Comparison of ENCODE assay signal across 8 cellular contexts in genomic region chr3:101677436-101678286, GRCh38. TPM values are rescaled to one million over a fixed set of nuclear protein-coding genes. Genes with fewer than 3 reads are reported as not detected.
DNase-seq lines count a peak whose midpoint lies in the region; ATAC-seq, FAIRE-seq and TF ChIP-seq lines count a peak whose summit lies in the region.

No MANE protein-coding gene starts in this region.

- dilution Hi-C loops in endothelial cell of umbilical vein (cut with MboI; ENCODE audit: extremely low pct_ligation_motif_present, low sequenced_read_pairs): no loop called here

- no peak for FAIRE-seq in endothelial cell of umbilical vein (lab: Jason Lieb, UNC)

- H3K36me3 Mint-ChIP-seq in Calu3 (ENCODE audit: insufficient read depth, unreplicated experiment): peaks cover 53% of the 10 kb centered on the region
- peaks cover 28% of the 10 kb centered on the region for H3K36me3 Mint-ChIP-seq in osteocyte (ENCODE audit: unreplicated experiment)

- H3K27me3 ChIP-seq in RWPE2 (ENCODE audit: insufficient read depth, poor library complexity, severe bottlenecking): no peaks in the 10 kb centered on the region
- H3K27me3 ChIP-seq in endothelial cell of umbilical vein (ENCODE audit: control insufficient read depth in 2 of 2, insufficient read depth in 2 of 2, low read length in 2 of 2): no peaks in the 10 kb centered on the region

- H3K36me3 ChIP-seq in RWPE2 (ENCODE audit: low read depth) (peaks cover 41% of the 10 kb centered on the region), endothelial cell of umbilical vein (ENCODE audit: control insufficient read depth in 2 of 2, extremely low read depth in 1 of 2, insufficient read depth in 2 of 2, low read length in 2 of 2) (peaks cover 10 to 18% of the 10 kb centered on the region in 2 experiments)

- H3K4me3 Mint-ChIP-seq in Calu3 (ENCODE audit: low read depth, unreplicated experiment) (peak overlapping the region; percentile 80), osteocyte (ENCODE audit: unreplicated experiment) (peak overlapping the region; percentile 90)

- CTCF ChIA-PET in Calu3 (lab: Charles Lee): interaction anchor here (1.1 to 1.9 kb wide), 3 partner anchors 103 to 552 kb away, joined by 3 to 9 read pairs (median 4); partner anchors contain the start of gene PCNP
- CTCF ChIA-PET in endothelial cell of umbilical vein (lab: Charles Lee): interaction anchor here (0.6 to 2.8 kb wide), 10 partner anchors 9 to 1835 kb away, joined by 3 to 11 read pairs (median 4); partner anchors contain the start of genes CEP97, PCNP, RPL24 and SENP7

- no peaks in the 10 kb centered on the region for H3K9me3 Mint-ChIP-seq in Calu3 (ENCODE audit: low read depth, unreplicated experiment)
- H3K9me3 Mint-ChIP-seq in osteocyte (ENCODE audit: unreplicated experiment): no peaks in the 10 kb centered on the region

- peak overlapping the region; percentile 52 for H3K9ac ChIP-seq in endothelial cell of umbilical vein (replicated peaks; ENCODE audit: extremely low read depth, insufficient read depth, low read length)

- DNase-seq in Calu3: peak; percentile 20
- DNase-seq in RWPE2 (ENCODE audit: low spot score): peak; percentile 55
- DNase-seq in endothelial cell of umbilical vein (ENCODE audit: low read depth, low spot score): no peak
- DNase-seq in osteocyte (ENCODE audit: extremely low spot score, unreplicated experiment): no peak
- DNase-seq in NCI-H1105 (lab: John Stamatoyannopoulos, UW): no peak
- no peak for DNase-seq in NCI-H446 treated with DMSO at 0.1 percent for 48 hours (lab: John Stamatoyannopoulos, UW)

- H3K27me3 Mint-ChIP-seq in Calu3 (ENCODE audit: unreplicated experiment) (no peaks in the 10 kb centered on the region), osteocyte (ENCODE audit: unreplicated experiment) (no peaks in the 10 kb centered on the region)

- POLR2A ChIA-PET in endothelial cell of umbilical vein (lab: Charles Lee): interaction anchor here (3.4 kb wide), 1 partner anchor 8 kb away, joined by 19 read pairs; the partner anchor contains the start of gene RPL24

- peak overlapping the region; percentile 81 for H3K4me2 ChIP-seq in endothelial cell of umbilical vein (ENCODE audit: insufficient read depth, low read length)

- no peak for TF ChIP-seq POLR2A in endothelial cell of umbilical vein (IDR thresholded peaks at IDR 0.05; ENCODE audit: low read depth, low read length)

- ATAC-seq in RWPE2 (ENCODE audit: low read depth) (no peak), HG02798 (IDR thresholded peaks at IDR 0.05; ENCODE audit: poor library complexity, unreplicated experiment) (no peak), GM21528 (IDR thresholded peaks at IDR 0.05; ENCODE audit: low FRiP score, unreplicated experiment) (no peak)

- H3K27ac ChIP-seq in RWPE2 (ENCODE audit: poor library complexity, severe bottlenecking): peak overlapping the region; percentile 84
- no peak overlapping the region for H3K27ac ChIP-seq in endothelial cell of umbilical vein (ENCODE audit: insufficient read depth, low read depth, low read length)

- H3K4me1 ChIP-seq in RWPE2 (ENCODE audit: insufficient read depth, poor library complexity, severe bottlenecking) (peaks cover 14% of the 10 kb centered on the region), endothelial cell of umbilical vein (ENCODE audit: control insufficient read depth, extremely low read depth, insufficient read depth, low read length) (peaks cover 16% of the 10 kb centered on the region)

- TF ChIP-seq CTCF in Calu3 (IDR thresholded peaks at IDR 0.05; ENCODE audit: unreplicated experiment) (no peak), RWPE2 (IDR thresholded peaks at IDR 0.05; ENCODE audit: poor library complexity, severe bottlenecking) (peak; percentile 52), endothelial cell of umbilical vein (IDR thresholded peaks at IDR 0.05; ENCODE audit: extremely low read depth in 1 of 2, insufficient read depth in 1 of 2, low read depth in 1 of 2, low read length in 2 of 2) (no peak), osteocyte (IDR thresholded peaks at IDR 0.05) (no peak)

- H3K9me3 ChIP-seq in RWPE2 (ENCODE audit: severe bottlenecking) (no peaks in the 10 kb centered on the region), endothelial cell of umbilical vein (replicated peaks; ENCODE audit: control insufficient read depth, insufficient read depth, low read length) (no peaks in the 10 kb centered on the region)

- H3K9me1 ChIP-seq in endothelial cell of umbilical vein (replicated peaks; ENCODE audit: control insufficient read depth, extremely low read depth, insufficient read depth, low read length): no peaks in the 10 kb centered on the region

- intact Hi-C loops in Calu3 (cut with micrococcal nuclease; ENCODE audit: unreplicated experiment) (loop anchor here (2.0 to 5.0 kb wide), 3 partner anchors 435 to 547 kb away; no protein-coding TSS in a partner anchor), endothelial cell of umbilical vein (cut with micrococcal nuclease) (loop anchor here (1.0 to 5.0 kb wide), 3 partner anchors 9 to 1275 kb away; partner anchors contain the start of genes LNP1, RPL24 and TOMM70)

- H4K20me1 ChIP-seq in endothelial cell of umbilical vein (replicated peaks; ENCODE audit: control insufficient read depth, extremely low read depth, insufficient read depth, low read length): no peaks in the 10 kb centered on the region

- H3K79me2 ChIP-seq in endothelial cell of umbilical vein (ENCODE audit: control insufficient read depth, insufficient read depth, low read length): peaks cover 40% of the 10 kb centered on the region

- H3K4me3 ChIP-seq in RWPE2 (ENCODE audit: severe bottlenecking) (peak overlapping the region; percentile 89), endothelial cell of umbilical vein (replicated peaks in 1 of 3; ENCODE audit: insufficient read depth in 1 of 3, low read depth in 1 of 3, low read length in 3 of 3) (peak overlapping the region; percentile 8 to 53 (median 14))

- no peak overlapping the region for H2AFZ ChIP-seq in endothelial cell of umbilical vein (ENCODE audit: low read depth, low read length)

- H3K4me1 Mint-ChIP-seq in Calu3 (ENCODE audit: low read depth, unreplicated experiment) (peaks cover 23% of the 10 kb centered on the region), osteocyte (ENCODE audit: unreplicated experiment) (peaks cover 35% of the 10 kb centered on the region)

- H3K27ac Mint-ChIP-seq in Calu3 (ENCODE audit: unreplicated experiment): peak overlapping the region; percentile 85
- H3K27ac Mint-ChIP-seq in osteocyte (ENCODE audit: unreplicated experiment): peak overlapping the region; percentile 96

- BruUV-seq in Calu3 (replicated peaks; lab: Mats Ljungman, UMichigan) (TSS peak; percentile 44), endothelial cell of umbilical vein (replicated peaks; lab: Mats Ljungman, UMichigan) (no TSS peak)

TF ChIP-seq in endothelial cell of umbilical vein, 7 proteins besides CTCF, POLR2A, EP300 and RAD21:
- TF ChIP-seq GATA2 (IDR thresholded peaks at IDR 0.05; ENCODE audit: insufficient read depth, insufficient read length, low read depth, low read length): no peak
- TF ChIP-seq POLR2AphosphoS5 (IDR thresholded peaks at IDR 0.05; ENCODE audit: insufficient read depth, low read depth, low read length): no peak
- no peak for TF ChIP-seq JUN (IDR thresholded peaks at IDR 0.05; ENCODE audit: borderline replicate concordance, insufficient read depth, insufficient read length, low read depth)
- no peak for TF ChIP-seq EZH2 (IDR thresholded peaks at IDR 0.05; ENCODE audit: borderline replicate concordance, low read depth, low read length, severe bottlenecking)
- no peak for TF ChIP-seq MAX (IDR thresholded peaks at IDR 0.05; ENCODE audit: insufficient read depth, insufficient read length)
- no peak for TF ChIP-seq MYC (IDR thresholded peaks at IDR 0.05; ENCODE audit: low read depth, low read length)

RNA-seq across cellular contexts. Expression of gene ZBTB11, which starts 0.7 kb away (rescaled TPM):
- total RNA-seq in Calu3 (2022): 34.8 and 36.5 TPM in 2 replicates
- total RNA-seq in endothelial cell of umbilical vein: 14.7 and 15.8 TPM in 2 replicates
- polyA plus RNA-seq in endothelial cell of umbilical vein: 3.6 and 4.2 TPM in 2 replicates
- 3.7 and 4.2 TPM in 2 replicates for polyA plus RNA-seq in endothelial cell of umbilical vein (2011; cell fraction: cytosol; rRNA removed)
- 12.7 and 18.2 TPM in 2 replicates for polyA plus RNA-seq in endothelial cell of umbilical vein (2011; cell fraction: nucleus; rRNA removed)
- 10.0 and 13.0 TPM in 2 replicates for polyA plus RNA-seq in endothelial cell of umbilical vein (2012)
- polyA minus RNA-seq in endothelial cell of umbilical vein: 9.8 TPM in 2 replicates
- polyA minus RNA-seq in endothelial cell of umbilical vein (2011; cell fraction: cytosol; rRNA and poly(A)+ RNA removed): 20.3 TPM
- 19.9 and 23.6 TPM in 2 replicates for polyA minus RNA-seq in endothelial cell of umbilical vein (2011; cell fraction: nucleus; rRNA and poly(A)+ RNA removed)
- total RNA-seq in osteocyte: 15.3 and 18.2 TPM in 2 replicates

RNA-seq across cellular contexts. Expression of gene RPL24, which starts 8.9 kb away (rescaled TPM):
- 587 and 599 TPM in 2 replicates for total RNA-seq in Calu3 (2022)
- total RNA-seq in endothelial cell of umbilical vein: 1,070 and 1,111 TPM in 2 replicates
- polyA plus RNA-seq in endothelial cell of umbilical vein: 398 and 766 TPM in 2 replicates
- 907 and 929 TPM in 2 replicates for polyA plus RNA-seq in endothelial cell of umbilical vein (2011; cell fraction: cytosol; rRNA removed)
- polyA plus RNA-seq in endothelial cell of umbilical vein (2011; cell fraction: nucleus; rRNA removed): 294 and 326 TPM in 2 replicates
- 1,498 and 1,668 TPM in 2 replicates for polyA plus RNA-seq in endothelial cell of umbilical vein (2012)
- 498 and 557 TPM in 2 replicates for polyA minus RNA-seq in endothelial cell of umbilical vein
- polyA minus RNA-seq in endothelial cell of umbilical vein (2011; cell fraction: cytosol; rRNA and poly(A)+ RNA removed): 311 TPM
- polyA minus RNA-seq in endothelial cell of umbilical vein (2011; cell fraction: nucleus; rRNA and poly(A)+ RNA removed): 125 and 127 TPM in 2 replicates
- 989 and 1,036 TPM in 2 replicates for total RNA-seq in osteocyte

RNA-seq across cellular contexts. Expression of gene CEP97, which starts 46.8 kb away (rescaled TPM):
- total RNA-seq in Calu3 (2022): 5.4 and 6.4 TPM in 2 replicates
- total RNA-seq in endothelial cell of umbilical vein: 10.3 and 14.0 TPM in 2 replicates
- polyA plus RNA-seq in endothelial cell of umbilical vein: 1.4 and 1.9 TPM in 2 replicates
- polyA plus RNA-seq in endothelial cell of umbilical vein (2011; cell fraction: cytosol; rRNA removed): 1.6 and 1.7 TPM in 2 replicates
- 3.9 and 4.5 TPM in 2 replicates for polyA plus RNA-seq in endothelial cell of umbilical vein (2011; cell fraction: nucleus; rRNA removed)
- polyA plus RNA-seq in endothelial cell of umbilical vein (2012): 3.5 and 5.1 TPM in 2 replicates
- polyA minus RNA-seq in endothelial cell of umbilical vein: 7.2 and 8.6 TPM in 2 replicates
- 6.5 TPM for polyA minus RNA-seq in endothelial cell of umbilical vein (2011; cell fraction: cytosol; rRNA and poly(A)+ RNA removed)
- 4.5 and 8.8 TPM in 2 replicates for polyA minus RNA-seq in endothelial cell of umbilical vein (2011; cell fraction: nucleus; rRNA and poly(A)+ RNA removed)
- total RNA-seq in osteocyte: 10.8 and 12.7 TPM in 2 replicates

Comparison
In these comparisons a context has a peak if more than half of its experiments do, and no peak if none do; other contexts are left out.
1. DNase-seq: peak in Calu3 (single experiment) and RWPE2 (single experiment); none in endothelial cell of umbilical vein (single experiment), osteocyte (single experiment), NCI-H1105 (single experiment) and NCI-H446 treated with DMSO at 0.1 percent for 48 hours (single experiment).